In the genomic region with DNA sequence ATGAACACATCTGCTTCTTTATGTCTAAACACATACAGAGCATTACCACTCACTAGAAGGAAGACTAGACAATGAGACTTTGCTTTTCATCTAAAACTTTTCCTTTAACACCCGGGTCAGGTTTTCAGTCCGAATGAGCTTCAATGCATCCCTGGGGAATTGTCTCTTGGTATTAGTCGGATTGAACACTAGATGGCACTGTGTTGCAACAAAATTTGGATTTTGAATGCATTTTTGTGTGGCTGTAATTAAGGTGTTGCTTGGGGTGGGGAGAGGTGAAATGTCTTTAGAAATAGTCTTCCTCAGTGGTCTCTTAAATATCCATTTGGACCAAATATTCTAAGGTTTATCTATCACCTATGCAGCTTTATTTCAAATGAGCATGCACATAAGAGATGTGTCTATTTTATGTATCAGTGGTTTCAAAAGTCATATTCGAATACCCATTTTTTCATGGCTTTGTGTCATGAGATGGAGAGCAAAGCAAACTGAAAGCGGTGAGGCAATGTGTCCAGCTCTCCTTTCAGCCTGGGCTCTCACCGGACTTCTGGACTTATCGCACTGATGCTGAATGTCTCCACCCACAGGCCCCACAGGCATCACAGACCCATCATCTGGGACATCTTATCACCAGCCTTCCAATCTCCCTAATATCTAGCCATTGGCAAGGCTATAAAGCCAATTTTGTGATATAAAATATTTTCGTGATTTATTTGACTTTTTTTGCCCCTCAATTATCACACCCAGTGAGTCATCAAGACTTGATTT, we compare ENCODE assay signal across 8 cellular contexts.
A peak's percentile ranks its signal among the peaks of the same experiment; 100 is the strongest.
DNase-seq lines count a peak whose midpoint lies in the region; ATAC-seq and TF ChIP-seq lines count a peak whose summit lies in the region.

No MANE protein-coding gene starts in this region.

- intact Hi-C loops in Right ventricle myocardium superior (cut with DNase I) = loop anchor here (2.0 kb wide), 1 partner anchor 1257 kb away; no protein-coding TSS in a partner anchor
- intact Hi-C loops in cardiac septum (cut with DNase I) = loop anchor here (1.0 kb wide), 1 partner anchor 1258 kb away; no protein-coding TSS in a partner anchor
- intact Hi-C loops in breast epithelium (cut with DNase I; ENCODE audit: low total_unique reads) = loop anchor here (2.0 to 5.0 kb wide), 2 partner anchors 41 to 1260 kb away; no protein-coding TSS in a partner anchor

- H3K27me3 ChIP-seq in breast epithelium (no peaks in the 10 kb centered on the region), tibial nerve (no peaks in the 10 kb centered on the region)

- H3K4me1 ChIP-seq in breast epithelium = no peaks in the 10 kb centered on the region
- H3K4me1 ChIP-seq in tibial nerve = peaks cover 0 to 15% (median 5%) of the 10 kb centered on the region in 4 donors

- H3K36me3 ChIP-seq in breast epithelium (no peaks in the 10 kb centered on the region), tibial nerve (no peaks in the 10 kb centered on the region)

- no peak for TF ChIP-seq POLR2A in breast epithelium (IDR thresholded peaks at IDR 0.05)
- no peak for TF ChIP-seq POLR2A in tibial nerve (IDR thresholded peaks at IDR 0.05)

- ATAC-seq in Right ventricle myocardium superior (ENCODE audit: poor library complexity) (peak; percentile 68), GM18858 (IDR thresholded peaks at IDR 0.05; ENCODE audit: unreplicated experiment) (no peak)

- DNase-seq in Right ventricle myocardium superior = no peak
- no peak for DNase-seq in cardiac septum (ENCODE audit: low spot score)
- peak; percentile 23 for DNase-seq in M059J (ENCODE audit: low read depth)
- DNase-seq in OCI-M2 (lab: John Stamatoyannopoulos, UW; ENCODE audit: unreplicated experiment) = peak; percentile 2
- no peak for DNase-seq in breast epithelium (ENCODE audit: low spot score in 2 of 2)
- peak; percentile 68 for DNase-seq in kidney glomerular epithelial cell (lab: John Stamatoyannopoulos, UW)
- DNase-seq in tibial nerve (ENCODE audit: low spot score in 2 of 2) = peak in 1 of 2 donors; percentile 49

- TF ChIP-seq EP300 in tibial nerve (IDR thresholded peaks at IDR 0.05) = no peak

- 48 to 50% methylated on average over 8 of the region's 8 CpGs for WGBS in tibial nerve, 2 donors

- H3K27ac ChIP-seq in breast epithelium (no peak overlapping the region), tibial nerve (no peak overlapping the region)

- peak; percentile 72 to 82 (median 76) for TF ChIP-seq CTCF in breast epithelium (IDR thresholded peaks at IDR 0.05)
- peak; percentile 50 to 78 (median 67) for TF ChIP-seq CTCF in tibial nerve (IDR thresholded peaks at IDR 0.05)

- no peak overlapping the region for H3K4me3 ChIP-seq in breast epithelium
- H3K4me3 ChIP-seq in tibial nerve = no peak overlapping the region

- H3K9me3 ChIP-seq in breast epithelium (no peaks in the 10 kb centered on the region), tibial nerve (no peaks in the 10 kb centered on the region)

Comparison
In these comparisons a context has a peak if more than half of its experiments do, and no peak if none do; other contexts are left out.
1. DNase-seq: peak in M059J (single experiment), OCI-M2 (single experiment) and kidney glomerular epithelial cell (single experiment); none in Right ventricle myocardium superior (single experiment), cardiac septum (single experiment) and breast epithelium (0 of 2).